In the genomic region with DNA sequence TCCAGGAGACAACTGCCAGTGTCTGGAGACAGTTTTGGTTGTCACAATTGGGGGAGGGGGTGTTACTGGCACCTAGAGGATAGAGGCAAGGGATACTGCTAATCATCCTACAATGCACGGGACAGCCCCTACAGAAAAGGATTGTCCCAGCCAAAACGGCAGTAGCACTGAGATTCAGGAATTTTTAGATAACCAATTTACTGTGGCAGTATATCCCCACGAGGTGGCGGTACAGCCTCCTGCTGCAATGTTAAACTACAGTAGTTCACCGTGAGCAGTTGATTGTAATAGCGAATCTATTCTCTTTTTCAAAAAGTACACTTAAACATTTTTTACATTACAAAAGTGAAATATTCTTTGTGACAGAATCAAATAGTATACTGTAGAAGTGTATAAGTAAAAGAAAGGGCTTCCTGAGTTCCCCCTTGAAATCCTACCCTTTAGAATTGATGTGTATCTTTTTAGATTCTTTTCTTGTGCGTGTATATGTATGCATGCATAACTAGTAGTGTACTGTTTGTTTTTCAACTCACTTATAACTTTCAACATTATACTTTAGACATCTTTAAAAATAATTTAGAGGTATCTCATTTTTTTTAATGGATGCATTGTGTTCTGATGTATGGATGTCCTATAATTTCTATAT, we compare ENCODE assay signal across 8 cellular contexts. TPM values are rescaled to one million over a fixed set of nuclear protein-coding genes. Genes with fewer than 3 reads are reported as not detected.
DNase-seq lines count a peak whose midpoint lies in the region; ATAC-seq, FAIRE-seq and TF ChIP-seq lines count a peak whose summit lies in the region.
"Not testable (repeated sequence)": the region's sequence is repeated elsewhere in the genome, so short reads cannot be mapped to it uniquely, and the experiment has no call there.

No MANE protein-coding gene starts in this region.

- not testable (repeated sequence) for H3K4me3 Mint-ChIP-seq in natural killer cell

- TF ChIP-seq CTCF in BE2C (IDR thresholded peaks at IDR 0.05; ENCODE audit: low read depth, low read length) = peak; percentile 38; the same call in 1 of the 2 replicates
- TF ChIP-seq CTCF in HFF-Myc (IDR thresholded peaks at IDR 0.05; ENCODE audit: low read depth, low read length, missing control alignments) = peak; percentile 42
- TF ChIP-seq CTCF in ascending aorta (IDR thresholded peaks at IDR 0.05) = peak; percentile 40 to 61 (median 41)
- TF ChIP-seq CTCF in natural killer cell (IDR thresholded peaks at IDR 0.05) = peak; percentile 60

- H3K9me3 ChIP-seq in BE2C, ascending aorta: not testable (repeated sequence)

- H3K27ac Mint-ChIP-seq in natural killer cell = not testable (repeated sequence)

- not testable (repeated sequence) for H3K27me3 Mint-ChIP-seq in natural killer cell (ENCODE audit: low read depth in 2 of 2)

- peak; percentile 91 for FAIRE-seq in frontal cortex (lab: Jason Lieb, UNC)

- peak; percentile 76 to 78 (median 77) for ATAC-seq in natural killer cell

- H3K4me1 ChIP-seq in BE2C, ascending aorta: not testable (repeated sequence)

- H3K27me3 ChIP-seq in BE2C, ascending aorta: not testable (repeated sequence)

- intact Hi-C loops in ascending aorta (cut with DNase I); natural killer cell (cut with micrococcal nuclease): not testable (repeated sequence)

- not testable (repeated sequence) for H3K4me3 ChIP-seq in BE2C (ENCODE audit: low read depth, low read length); HFF-Myc (replicated peaks; ENCODE audit: low read depth, low read length); ascending aorta

- not testable (repeated sequence) for H3K27ac ChIP-seq in ascending aorta

- DNase-seq in BE2C (peak; percentile 63), HFF-Myc (ENCODE audit: extremely low read depth, low read depth) (peak; percentile 22), NCI-H748 treated with DMSO at 0.1 percent for 48 hours (lab: John Stamatoyannopoulos, UW) (peak; percentile 40), ascending aorta (ENCODE audit: low spot score in 2 of 2) (peak in 1 of 2 donors; percentile 86), natural killer cell (peak; percentile 46)
- peak; percentile 26 for DNase-seq in activated CD4-positive, CD25-positive, alpha-beta regulatory T cell treated with anti-CD3 and anti-CD28 coated beads, Interleukin-2, amount 50 U/mL, for 16 hours (ENCODE audit: low read depth, low spot score)
- not testable (repeated sequence) for DNase-seq in frontal cortex (ENCODE audit: low spot score in 2 of 2)
- DNase-seq in stimulated activated CD8-positive, alpha-beta memory T cell treated with anti-CD3 and anti-CD28 coated beads, Interleukin-15, amount 100 ng/mL, for 1 hour (ENCODE audit: low read depth) = peak; percentile 41

- not testable (repeated sequence) for H3K4me1 Mint-ChIP-seq in natural killer cell

- H3K9me3 Mint-ChIP-seq in natural killer cell = not testable (repeated sequence)

- H3K36me3 Mint-ChIP-seq in natural killer cell = not testable (repeated sequence)

- not testable (repeated sequence) for H3K36me3 ChIP-seq in BE2C, ascending aorta

RNA-seq across cellular contexts. Expression of gene FOXO3B, which starts 30.4 kb away (rescaled TPM):
- polyA plus RNA-seq in BE2C (2012; ENCODE audit: insufficient read depth, insufficient read length, low read depth) = 2.0 TPM
- total RNA-seq in ascending aorta (2.0 TPM), frontal cortex (9.4 TPM), natural killer cell (1 to 10 TPM; 3.2 to 5.2 (median 3.6) TPM)

RNA-seq across cellular contexts. Expression of gene FBXW10, which starts 31.4 kb away (rescaled TPM):
- polyA plus RNA-seq in BE2C (2012; ENCODE audit: insufficient read depth, insufficient read length, low read depth) = not detected
- total RNA-seq in ascending aorta (not detected), frontal cortex (0.82 TPM), natural killer cell (not detected)
